Comparison of ENCODE assay signal across 1 cellular context in genomic region chr6:70538364-70538763, GRCh38.
TF ChIP-seq lines count a peak whose summit lies in the region.

No MANE protein-coding gene starts in this region.

TF ChIP-seq in GM12878, 131 proteins besides CTCF, POLR2A, EP300 and RAD21 (continued from another document):
- 0 out of 2 replicates have a peak, but pooled peaks have one; percentile 17 for TF ChIP-seq SMARCA5 (IDR thresholded peaks at IDR 0.05)
- TF ChIP-seq, protein P1, sequence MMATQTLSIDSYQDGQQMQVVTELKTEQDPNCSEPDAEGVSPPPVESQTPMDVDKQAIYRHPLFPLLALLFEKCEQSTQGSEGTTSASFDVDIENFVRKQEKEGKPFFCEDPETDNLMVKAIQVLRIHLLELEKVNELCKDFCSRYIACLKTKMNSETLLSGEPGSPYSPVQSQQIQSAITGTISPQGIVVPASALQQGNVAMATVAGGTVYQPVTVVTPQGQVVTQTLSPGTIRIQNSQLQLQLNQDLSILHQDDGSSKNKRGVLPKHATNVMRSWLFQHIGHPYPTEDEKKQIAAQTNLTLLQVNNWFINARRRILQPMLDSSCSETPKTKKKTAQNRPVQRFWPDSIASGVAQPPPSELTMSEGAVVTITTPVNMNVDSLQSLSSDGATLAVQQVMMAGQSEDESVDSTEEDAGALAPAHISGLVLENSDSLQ (IDR thresholded peaks at IDR 0.05) = peak; percentile 21; the same call in 1 of the 2 replicates
- TF ChIP-seq SIN3A (IDR thresholded peaks at IDR 0.05; ENCODE audit: low read depth, low read length) = no peak
- no peak for TF ChIP-seq ETV6 (conservative IDR thresholded peaks at IDR 0.05 in 1 of 2, IDR thresholded peaks at IDR 0.05 in 1 of 2; ENCODE audit: borderline replicate concordance in 1 of 2, low read depth in 1 of 2)
- TF ChIP-seq BACH1 (IDR thresholded peaks at IDR 0.05; ENCODE audit: borderline replicate concordance) = peak; percentile 37; the same call in 1 of the 2 replicates
- TF ChIP-seq DPF2 (IDR thresholded peaks at IDR 0.05) = peak; percentile 61
- peak; percentile 77 for TF ChIP-seq MTA2 (IDR thresholded peaks at IDR 0.05; ENCODE audit: low read depth)
- TF ChIP-seq CHD4 (IDR thresholded peaks at IDR 0.05) = no peak
- TF ChIP-seq, protein P2, sequence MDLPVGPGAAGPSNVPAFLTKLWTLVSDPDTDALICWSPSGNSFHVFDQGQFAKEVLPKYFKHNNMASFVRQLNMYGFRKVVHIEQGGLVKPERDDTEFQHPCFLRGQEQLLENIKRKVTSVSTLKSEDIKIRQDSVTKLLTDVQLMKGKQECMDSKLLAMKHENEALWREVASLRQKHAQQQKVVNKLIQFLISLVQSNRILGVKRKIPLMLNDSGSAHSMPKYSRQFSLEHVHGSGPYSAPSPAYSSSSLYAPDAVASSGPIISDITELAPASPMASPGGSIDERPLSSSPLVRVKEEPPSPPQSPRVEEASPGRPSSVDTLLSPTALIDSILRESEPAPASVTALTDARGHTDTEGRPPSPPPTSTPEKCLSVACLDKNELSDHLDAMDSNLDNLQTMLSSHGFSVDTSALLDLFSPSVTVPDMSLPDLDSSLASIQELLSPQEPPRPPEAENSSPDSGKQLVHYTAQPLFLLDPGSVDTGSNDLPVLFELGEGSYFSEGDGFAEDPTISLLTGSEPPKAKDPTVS (IDR thresholded peaks at IDR 0.05; ENCODE audit: low read depth, low read length) = no peak
- no peak for TF ChIP-seq SREBF1 (IDR thresholded peaks at IDR 0.05; ENCODE audit: low read length)
- no peak for TF ChIP-seq SP1 (IDR thresholded peaks at IDR 0.05; ENCODE audit: low read depth, low read length)
- TF ChIP-seq POLR2AphosphoS5 (IDR thresholded peaks at IDR 0.05; ENCODE audit: low read length) = no peak
- TF ChIP-seq YY1 (IDR thresholded peaks at IDR 0.05; ENCODE audit: low read depth, low read length) = no peak
- TF ChIP-seq RELB (IDR thresholded peaks at IDR 0.05; ENCODE audit: low read depth) = peak; percentile 20; the same call in 1 of the 2 replicates
- TF ChIP-seq RUNX3 (IDR thresholded peaks at IDR 0.05; ENCODE audit: low read length) = peak; percentile 62; the same call in 1 of the 2 replicates
- TF ChIP-seq ZBED1 (IDR thresholded peaks at IDR 0.05; ENCODE audit: borderline replicate concordance) = no peak
- TF ChIP-seq ATF3 (IDR thresholded peaks at IDR 0.05; ENCODE audit: borderline replicate concordance, extremely low read depth, low read depth, low read length) = no peak
- no peak for TF ChIP-seq PAX8 (IDR thresholded peaks at IDR 0.05)
- TF ChIP-seq IRF4 (IDR thresholded peaks at IDR 0.05; ENCODE audit: low read depth, low read length) = 0 out of 2 replicates have a peak, but pooled peaks have one; percentile 40
- peak; percentile 47; the same call in 1 of the 2 replicates for TF ChIP-seq ATF7 (IDR thresholded peaks at IDR 0.05; ENCODE audit: low read depth)
- no peak for TF ChIP-seq SUPT20H (IDR thresholded peaks at IDR 0.05; ENCODE audit: borderline replicate concordance, control insufficient read depth, low read depth, low read length)
